Comparison of ENCODE assay signal across 30 cellular contexts in genomic region chr20:6100261-6100660, GRCh38. TPM values are rescaled to one million over a fixed set of nuclear protein-coding genes. Genes with fewer than 3 reads are reported as not detected.
"Had no signal": no experiment of that assay in that cellular context is flagged by ENCODE, and none has a peak within 500 bp of the region (broad histone marks: within the 10 kb centered on the region; RNA-seq: fewer than 3 reads in every experiment).

No MANE protein-coding gene starts in this region.

- H2AFZ ChIP-seq: neural progenitor cell, parathyroid adenoma had no signal

- H3K79me2 ChIP-seq: parathyroid adenoma had no signal

- H3K4me1 ChIP-seq: body of pancreas, colonic mucosa, neural progenitor cell, parathyroid adenoma, right atrium auricular region, testis had no signal

- DNase-seq: activated CD8-positive, alpha-beta memory T cell treated with anti-CD3 and anti-CD28 coated beads, Interleukin-2, amount 10 ng/mL, durations not matched to agents 7 days and 5 days; activated CD8-positive, alpha-beta T cell treated with anti-CD3 and anti-CD28 coated beads, Interleukin-2, amount 10 ng/mL, durations not matched to agents 7 days and 5 days; activated naive CD4-positive, alpha-beta T cell; activated T-cell treated with anti-CD3 and anti-CD28 coated beads, Interleukin-2, amount 50 U/mL, for 48 hours; anterior cingulate cortex; body of pancreas; colonic mucosa; effector memory CD4-positive, alpha-beta T cell; foreskin fibroblast; head of caudate nucleus; hippocampal formation; natural killer cell; occipital lobe; stimulated activated CD4-positive, alpha-beta T cell treated with anti-CD3 and anti-CD28 coated beads, Interleukin-2, amount 100 ng/mL, for 48 hours; stimulated activated naive CD8-positive, alpha-beta T cell treated with anti-CD3 and anti-CD28 coated beads, Interleukin-15, Interleukin-2, amounts not matched to agents 100 U/mL and 50 U/mL, for 24 hours; T-helper 2 cell; testis; transverse colon had no signal

- ATAC-seq: activated CD8-positive, alpha-beta memory T cell treated with anti-CD3 and anti-CD28 coated beads, Interleukin-2, amount 10 ng/mL, durations not matched to agents 7 days and 5 days; activated CD8-positive, alpha-beta T cell treated with anti-CD3 and anti-CD28 coated beads, Interleukin-2, amount 10 ng/mL, durations not matched to agents 7 days and 5 days; activated naive CD4-positive, alpha-beta T cell treated with anti-CD3 and anti-CD28 coated beads, Interleukin-2, amount 50 U/mL, for 72 hours; body of pancreas; esophagus mucosa; natural killer cell; stimulated activated naive CD8-positive, alpha-beta T cell treated with anti-CD3 and anti-CD28 coated beads, Interleukin-15, Interleukin-2, amounts not matched to agents 100 U/mL and 50 U/mL, for 24 hours; WTC11 had no signal

- H3K4me3 ChIP-seq: body of pancreas, colonic mucosa, neural progenitor cell, right atrium auricular region, testis, transverse colon had no signal

- H3K9ac ChIP-seq: neural progenitor cell, parathyroid adenoma had no signal

- H3K36me3 ChIP-seq: colonic mucosa, neural progenitor cell, right atrium auricular region had no signal

- H3K27me3 ChIP-seq: body of pancreas, colonic mucosa, neural progenitor cell, right atrium auricular region, testis, transverse colon had no signal

- H3K9me3 ChIP-seq: body of pancreas, colonic mucosa, right atrium auricular region, testis, transverse colon had no signal

- H3K4me2 ChIP-seq: neural progenitor cell had no signal

- H3K27ac ChIP-seq: body of pancreas, colonic mucosa, neural progenitor cell, parathyroid adenoma, right atrium auricular region had no signal

RNA-seq across cellular contexts. Expression of gene FERMT1, which starts 22.6 kb away (rescaled TPM):
- total RNA-seq: activated CD8-positive, alpha-beta T cell treated with anti-CD3 and anti-CD28 coated beads, Interleukin-2, amount 10 ng/mL, durations not matched to agents 7 days and 5 days; natural killer cell; skeletal muscle tissue had no signal

RNA-seq across cellular contexts. Expression of gene LRRN4, which starts 46.4 kb away (rescaled TPM):
- total RNA-seq: activated CD8-positive, alpha-beta memory T cell treated with anti-CD3 and anti-CD28 coated beads, Interleukin-2, amount 10 ng/mL, durations not matched to agents 7 days and 5 days; activated CD8-positive, alpha-beta T cell treated with anti-CD3 and anti-CD28 coated beads, Interleukin-2, amount 10 ng/mL, durations not matched to agents 7 days and 5 days; activated naive CD4-positive, alpha-beta T cell treated with anti-CD3 and anti-CD28 coated beads, Interleukin-2, amount 50 U/mL, for 72 hours; activated T-helper 2 cell treated with anti-CD3 and anti-CD28 coated beads, Interferon-gamma antibody, Interleukin-2, Interleukin-4, amounts not matched to agents 10 μg/mL and 5 μg/mL and 100 μg/mL, durations not matched to agents 14 hours and 24 hours and 36 hours; colonic mucosa; dermis microvascular lymphatic vessel endothelial cell; endothelial cell of umbilical vein; esophagus mucosa; lower leg skin; natural killer cell; occipital lobe; pulmonary artery endothelial cell had no signal
- polyA plus RNA-seq: endothelial cell of umbilical vein had no signal
